Comparison of ENCODE assay signal across 16 cellular contexts in the genomic region with DNA sequence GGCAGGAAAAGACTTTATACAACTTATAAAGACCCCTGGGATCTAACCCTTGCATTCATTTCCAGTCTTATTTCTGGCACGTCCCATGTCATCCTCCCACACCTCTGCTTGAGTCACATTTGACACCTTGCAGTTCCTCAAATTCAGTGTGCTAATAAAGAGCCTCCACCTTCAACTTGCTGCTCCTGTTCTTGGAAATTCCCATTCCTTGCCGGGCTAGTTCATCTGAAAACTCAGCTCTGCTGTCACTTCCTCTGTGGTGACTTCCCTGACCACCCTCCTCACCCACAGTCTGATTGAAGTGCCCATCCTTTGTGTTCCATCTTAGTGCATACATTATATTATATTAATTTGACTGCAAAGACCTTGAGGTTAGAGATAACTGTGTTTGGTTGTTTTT. TPM values are rescaled to one million over a fixed set of nuclear protein-coding genes. Genes with fewer than 3 reads are reported as not detected.
DNase-seq lines count a peak whose midpoint lies in the region; ATAC-seq and TF ChIP-seq lines count a peak whose summit lies in the region.
"Had no signal": no experiment of that assay in that cellular context is flagged by ENCODE, and none has a peak within 500 bp of the region (broad histone marks: within the 10 kb centered on the region; RNA-seq: fewer than 3 reads in every experiment).

No MANE protein-coding gene starts in this region.

- DNase-seq in activated CD4-positive, alpha-beta T cell treated with anti-CD3 and anti-CD28 coated beads for 36 hours, result peak; percentile 42
- DNase-seq in activated CD4-positive, alpha-beta T cell treated with anti-CD3 and anti-CD28 coated beads for 4 hours, result no peak
- peak; percentile 38 for DNase-seq in activated naive CD8-positive, alpha-beta T cell treated with anti-CD3 and anti-CD28 coated beads for 36 hours
- DNase-seq in stimulated activated CD8-positive, alpha-beta memory T cell treated with anti-CD3 and anti-CD28 coated beads, Interleukin-2, amount 100 ng/mL, for 48 hours (ENCODE audit: low read depth in 2 of 2), result peak; percentile 6
- DNase-seq in COLO668 (lab: John Stamatoyannopoulos, UW; ENCODE audit: unreplicated experiment), result no peak
- no peak for DNase-seq in uterus
- DNase-seq in gastrocnemius medialis, result no peak
- DNase-seq: left cardiac atrium, NCI-H1694 treated with DMSO at 0.1 percent for 48 hours, NCI-H524 treated with DMSO at 0.1 percent for 48 hours, retina, RPMI8226, testis had no signal

- H3K36me3 ChIP-seq in uterus (no peaks in the 10 kb centered on the region), gastrocnemius medialis (no peaks in the 10 kb centered on the region)

- TF ChIP-seq POLR2A in uterus (IDR thresholded peaks at IDR 0.05), result no peak
- TF ChIP-seq POLR2A in gastrocnemius medialis (IDR thresholded peaks at IDR 0.05), result no peak

- H3K9me3 ChIP-seq in uterus (no peaks in the 10 kb centered on the region), gastrocnemius medialis (no peaks in the 10 kb centered on the region)
- H3K9me3 ChIP-seq: A549, testis had no signal

- H3K27me3 ChIP-seq in uterus (no peaks in the 10 kb centered on the region), gastrocnemius medialis (no peaks in the 10 kb centered on the region)
- H3K27me3 ChIP-seq: testis had no signal

- H3K4me1 ChIP-seq in uterus (no peaks in the 10 kb centered on the region), gastrocnemius medialis (peaks cover 0 to 5% of the 10 kb centered on the region in 2 donors)

- POLR2A ChIA-PET in activated CD4-positive, alpha-beta T cell treated with anti-CD3 and anti-CD28 coated beads for 36 hours (lab: Charles Lee), result no interaction called here

- peak; percentile 45 for ATAC-seq in activated CD4-positive, alpha-beta T cell treated with anti-CD3 and anti-CD28 coated beads for 36 hours
- ATAC-seq in GM21717 (IDR thresholded peaks at IDR 0.05; ENCODE audit: unreplicated experiment) (peak; percentile 50), gastrocnemius medialis (no peak)
- ATAC-seq: A549, left cardiac atrium had no signal

- no peak overlapping the region for H3K4me3 ChIP-seq in uterus
- no peak overlapping the region for H3K4me3 ChIP-seq in gastrocnemius medialis
- H3K4me3 ChIP-seq: A549, testis had no signal

- in situ Hi-C loops in gastrocnemius medialis (cut with MboI; ENCODE audit: low sequenced_read_pairs in 4 of 4), result no loop called here

- H3K4me3 Mint-ChIP-seq in activated CD4-positive, alpha-beta T cell treated with anti-CD3 and anti-CD28 coated beads for 36 hours, result no peak overlapping the region
- no peak overlapping the region for H3K4me3 Mint-ChIP-seq in activated naive CD8-positive, alpha-beta T cell treated with anti-CD3 and anti-CD28 coated beads for 36 hours
- H3K4me3 Mint-ChIP-seq: brain had no signal

- CTCF ChIA-PET in activated CD4-positive, alpha-beta T cell treated with anti-CD3 and anti-CD28 coated beads for 36 hours (lab: Charles Lee), result interaction anchor here (0.7 kb wide), 1 partner anchor 12 kb away, joined by 3 read pairs; no protein-coding TSS in a partner anchor

- intact Hi-C loops in activated CD4-positive, alpha-beta T cell treated with anti-CD3 and anti-CD28 coated beads for 36 hours (cut with DNase I, micrococcal nuclease), result no loop called here
- intact Hi-C loops in uterus (cut with DNase I; ENCODE audit: low total_unique reads) (no loop called here), gastrocnemius medialis (cut with DNase I; ENCODE audit: low total_unique reads) (no loop called here)

- TF ChIP-seq CTCF in uterus (IDR thresholded peaks at IDR 0.05), result no peak
- TF ChIP-seq CTCF in gastrocnemius medialis (IDR thresholded peaks at IDR 0.05 in 4 of 5, conservative IDR thresholded peaks at IDR 0.05 in 1 of 5), result no peak

- H3K9me3 Mint-ChIP-seq in activated CD4-positive, alpha-beta T cell treated with anti-CD3 and anti-CD28 coated beads for 36 hours (ENCODE audit: low read depth), result no peaks in the 10 kb centered on the region
- H3K9me3 Mint-ChIP-seq in activated naive CD8-positive, alpha-beta T cell treated with anti-CD3 and anti-CD28 coated beads for 36 hours, result no peaks in the 10 kb centered on the region
- H3K9me3 Mint-ChIP-seq: brain had no signal

- no peaks in the 10 kb centered on the region for H3K27me3 Mint-ChIP-seq in activated CD4-positive, alpha-beta T cell treated with anti-CD3 and anti-CD28 coated beads for 36 hours
- no peaks in the 10 kb centered on the region for H3K27me3 Mint-ChIP-seq in activated naive CD8-positive, alpha-beta T cell treated with anti-CD3 and anti-CD28 coated beads for 36 hours

- peaks cover 16% of the 10 kb centered on the region for H3K36me3 Mint-ChIP-seq in activated CD4-positive, alpha-beta T cell treated with anti-CD3 and anti-CD28 coated beads for 36 hours (ENCODE audit: low read depth)
- peaks cover 15% of the 10 kb centered on the region for H3K36me3 Mint-ChIP-seq in activated naive CD8-positive, alpha-beta T cell treated with anti-CD3 and anti-CD28 coated beads for 36 hours

- H3K27ac ChIP-seq in uterus, result no peak overlapping the region
- no peak overlapping the region for H3K27ac ChIP-seq in gastrocnemius medialis
- H3K27ac ChIP-seq: A549, testis had no signal

- peaks cover 33% of the 10 kb centered on the region for H3K4me1 Mint-ChIP-seq in activated CD4-positive, alpha-beta T cell treated with anti-CD3 and anti-CD28 coated beads for 36 hours
- H3K4me1 Mint-ChIP-seq in activated naive CD8-positive, alpha-beta T cell treated with anti-CD3 and anti-CD28 coated beads for 36 hours, result peaks cover 26% of the 10 kb centered on the region
- H3K4me1 Mint-ChIP-seq: brain had no signal

- peak overlapping the region; percentile 27 for H3K27ac Mint-ChIP-seq in activated CD4-positive, alpha-beta T cell treated with anti-CD3 and anti-CD28 coated beads for 36 hours
- H3K27ac Mint-ChIP-seq in activated naive CD8-positive, alpha-beta T cell treated with anti-CD3 and anti-CD28 coated beads for 36 hours, result peak overlapping the region; percentile 1

RNA-seq across cellular contexts. Expression of gene PSMA6, which starts 37.4 kb away (rescaled TPM):
- 100 to 1,000 TPM; 374 to 425 TPM for total RNA-seq in activated CD4-positive, alpha-beta T cell treated with anti-CD3 and anti-CD28 coated beads for 36 hours
- 100 to 1,000 TPM; 401 to 404 TPM for total RNA-seq in activated naive CD8-positive, alpha-beta T cell treated with anti-CD3 and anti-CD28 coated beads for 36 hours
- total RNA-seq in uterus (100 to 1,000 TPM; 114 to 180 (median 142) TPM), gastrocnemius medialis (100 to 1,000 TPM; 323 to 502 (median 464) TPM)

Comparison
In these comparisons a context has a peak if more than half of its experiments do, and no peak if none do; other contexts are left out.
1. DNase-seq: peak in activated CD4-positive, alpha-beta T cell treated with anti-CD3 and anti-CD28 coated beads for 36 hours (single experiment), activated naive CD8-positive, alpha-beta T cell treated with anti-CD3 and anti-CD28 coated beads for 36 hours (single experiment) and stimulated activated CD8-positive, alpha-beta memory T cell treated with anti-CD3 and anti-CD28 coated beads, Interleukin-2, amount 100 ng/mL, for 48 hours (2 of 2); none in activated CD4-positive, alpha-beta T cell treated with anti-CD3 and anti-CD28 coated beads for 4 hours (0 of 2), COLO668 (single experiment), uterus (0 of 2) and gastrocnemius medialis (0 of 2).
2. ATAC-seq: peak in activated CD4-positive, alpha-beta T cell treated with anti-CD3 and anti-CD28 coated beads for 36 hours (single experiment) and GM21717 (single experiment); none in gastrocnemius medialis (0 of 2).